ENCODE assay signal across 8 cellular contexts in genomic region chr6:142846459-142846831, GRCh38.
DNase-seq lines count a peak whose midpoint lies in the region; ATAC-seq and TF ChIP-seq lines count a peak whose summit lies in the region.

No MANE protein-coding gene starts in this region.

- TF ChIP-seq CTCF in heart left ventricle (IDR thresholded peaks at IDR 0.05): no peak
- no peak for TF ChIP-seq CTCF in brain (conservative IDR thresholded peaks at IDR 0.05)
- no peak for TF ChIP-seq CTCF in lung (IDR thresholded peaks at IDR 0.05; ENCODE audit: control extremely low read depth, extremely low read depth)
- TF ChIP-seq CTCF in vagina (IDR thresholded peaks at IDR 0.05): no peak

- peak overlapping the region; percentile 69 to 89 (median 86) for H3K27ac ChIP-seq in heart left ventricle
- H3K27ac ChIP-seq in lung (ENCODE audit: low read depth in 1 of 2, low read length in 1 of 2): peak overlapping the region; percentile 82 to 92
- peak overlapping the region; percentile 67 for H3K27ac ChIP-seq in vagina

- H3K27me3 Mint-ChIP-seq in brain: peaks cover 4% of the 10 kb centered on the region

- peaks cover 93% of the 10 kb centered on the region for H3K4me1 Mint-ChIP-seq in brain

- H3K27me3 ChIP-seq in heart left ventricle (no peaks in the 10 kb centered on the region), lung (ENCODE audit: control insufficient read depth, insufficient read depth) (no peaks in the 10 kb centered on the region), vagina (no peaks in the 10 kb centered on the region)

- H3K36me3 Mint-ChIP-seq in brain: no peaks in the 10 kb centered on the region

- H3K4me3 ChIP-seq in heart left ventricle (peak overlapping the region in 7 of 12 donors; percentile 33 to 53 (median 42)), lung (no peak overlapping the region), vagina (no peak overlapping the region)

- ATAC-seq in heart left ventricle (peak in 1 of 4 donors; percentile 2), lung (ENCODE audit: insufficient read depth, low FRiP score) (no peak)

- DNase-seq in heart left ventricle: no peak
- DNase-seq in cardiac septum (ENCODE audit: low spot score): no peak
- DNase-seq in lung (ENCODE audit: low spot score): no peak
- DNase-seq in vagina (ENCODE audit: extremely low spot score in 2 of 2): no peak
- DNase-seq in activated CD8-positive, alpha-beta memory T cell treated with anti-CD3 and anti-CD28 coated beads for 24 hours: no peak
- DNase-seq in SK-N-DZ (ENCODE audit: low spot score): no peak
- no peak for DNase-seq in mucosa of gallbladder (ENCODE audit: low spot score)

- H3K4me1 ChIP-seq in heart left ventricle (peaks cover 11 to 99% (median 84%) of the 10 kb centered on the region in 12 donors), lung (ENCODE audit: control insufficient read depth in 2 of 2, insufficient read depth in 2 of 2, low read length in 2 of 2) (peaks cover 12 to 18% of the 10 kb centered on the region in 2 donors), vagina (peaks cover 53% of the 10 kb centered on the region)

- H3K27ac Mint-ChIP-seq in brain: peak overlapping the region; percentile 68 to 92 (median 83)

- H3K9me3 ChIP-seq in heart left ventricle: no peaks in the 10 kb centered on the region
- H3K9me3 ChIP-seq in lung (ENCODE audit: control insufficient read depth in 2 of 2, insufficient read depth in 1 of 2, low read length in 1 of 2): no peaks in the 10 kb centered on the region
- H3K9me3 ChIP-seq in vagina: no peaks in the 10 kb centered on the region

- intact Hi-C loops in heart left ventricle (cut with DNase I): loop anchor here in 8 of 10 donors (1.0 to 10.0 kb wide), 6 partner anchors 36 to 101 kb away; partner anchors contain the start of gene HIVEP2 (in 6 of the 8)
- intact Hi-C loops in cardiac septum (cut with DNase I): loop anchor here (1.0 to 5.0 kb wide), 4 partner anchors 24 to 98 kb away; no protein-coding TSS in a partner anchor
- intact Hi-C loops in vagina (cut with DNase I): no loop called here

- 19 to 35% (median 28%) methylated on average over 2 of the region's 2 CpGs for WGBS in heart left ventricle, 4 donors
- WGBS in lung, 2 donors: 41 to 67% methylated on average over 2 of the region's 2 CpGs

- peak overlapping the region; percentile 70 to 79 (median 74) for H3K4me3 Mint-ChIP-seq in brain

- TF ChIP-seq POLR2A in heart left ventricle (IDR thresholded peaks at IDR 0.05): no peak
- no peak for TF ChIP-seq POLR2A in vagina (IDR thresholded peaks at IDR 0.05)

- no peaks in the 10 kb centered on the region for H3K9me3 Mint-ChIP-seq in brain

- H3K36me3 ChIP-seq in heart left ventricle (no peaks in the 10 kb centered on the region), lung (ENCODE audit: control insufficient read depth in 2 of 2, insufficient read depth in 2 of 2, low read length in 2 of 2) (no peaks in the 10 kb centered on the region), vagina (no peaks in the 10 kb centered on the region)

Comparison
In these comparisons a context has a peak if more than half of its experiments do, and no peak if none do; other contexts are left out.
1. H3K4me3 ChIP-seq: peak in heart left ventricle (7 of 12); none in lung (single experiment) and vagina (0 of 2).
2. Peak in every context shown above with its lines, with median percentiles within 50 percentile points of each other: H3K27ac ChIP-seq.